ENCODE assay signal across 8 cellular contexts in genomic region chr12:83660727-83661126, GRCh38.
"Had no signal": no experiment of that assay in that cellular context is flagged by ENCODE, and none has a peak within 500 bp of the region (broad histone marks: within the 10 kb centered on the region; RNA-seq: fewer than 3 reads in every experiment).

No MANE protein-coding gene starts in this region.

- H3K4me3 ChIP-seq: GM12878 had no signal

- FAIRE-seq: G401.6, GM12878, GM12891, GM12892, GM18507, GM19239 had no signal

- ATAC-seq: GM12878 had no signal

- DNase-seq: GDM1, GF-D8 had no signal
